In genomic region chr10:48489099-48489498, GRCh38 we compare ENCODE assay signal across 39 cellular contexts.
"Had no signal": no experiment of that assay in that cellular context is flagged by ENCODE, and none has a peak within 500 bp of the region (broad histone marks: within the 10 kb centered on the region; RNA-seq: fewer than 3 reads in every experiment).

No MANE protein-coding gene starts in this region.

- H3K9me3 Mint-ChIP-seq: activated CD4-positive, alpha-beta memory T cell treated with anti-CD3 and anti-CD28 coated beads, Interleukin-2, amount 10 ng/mL, durations not matched to agents 7 days and 5 days; activated CD4-positive, alpha-beta T cell treated with anti-CD3 and anti-CD28 coated beads, Interleukin-2, amount 10 ng/mL, durations not matched to agents 7 days and 5 days; activated naive CD4-positive, alpha-beta T cell treated with anti-CD3 and anti-CD28 coated beads, Interleukin-2, amount 10 ng/mL, durations not matched to agents 7 days and 5 days; activated naive CD4-positive, alpha-beta T cell treated with anti-CD3 and anti-CD28 coated beads, Interleukin-2, amount 50 U/mL, for 24 hours; activated naive CD8-positive, alpha-beta T cell treated with anti-CD3 and anti-CD28 coated beads, Interleukin-2, amount 10 ng/mL, durations not matched to agents 7 days and 5 days; activated naive CD8-positive, alpha-beta T cell treated with anti-CD3 and anti-CD28 coated beads, Interleukin-2, amount 50 U/mL, for 24 hours; activated T-cell treated with anti-CD3 and anti-CD28 coated beads, Interleukin-2, amount 50 U/mL, for 24 hours; activated T-helper 2 cell treated with anti-CD3 and anti-CD28 coated beads, Interferon-gamma antibody, Interleukin-2, Interleukin-4, amounts not matched to agents 10 μg/mL and 5 μg/mL and 100 μg/mL, durations not matched to agents 14 hours and 24 hours and 36 hours; central memory CD8-positive, alpha-beta T cell; T-helper 1 cell treated with Interleukin-12 subunit alpha and Interleukin-12 subunit beta and Interleukin-4 antibody, amounts not matched to agents 30 μg/mL and 1 μg/mL, for 36 hours; T-helper 2 cell treated with Interferon-gamma antibody and Interleukin-4, amounts not matched to agents 5 μg/mL and 100 μg/mL, for 36 hours; WTC11 had no signal

- H3K4me1 ChIP-seq: ascending aorta had no signal

- DNase-seq: activated CD4-positive, alpha-beta memory T cell treated with anti-CD3 and anti-CD28 coated beads, Interleukin-2, amount 10 ng/mL, durations not matched to agents 7 days and 5 days; activated CD4-positive, alpha-beta T cell treated with anti-CD3 and anti-CD28 coated beads for 1 hour; activated CD4-positive, alpha-beta T cell treated with anti-CD3 and anti-CD28 coated beads for 36 hours; activated CD4-positive, alpha-beta T cell treated with anti-CD3 and anti-CD28 coated beads for 48 hours; activated CD4-positive, alpha-beta T cell treated with anti-CD3 and anti-CD28 coated beads, Interleukin-2, amount 10 ng/mL, durations not matched to agents 7 days and 5 days; activated CD4-positive, alpha-beta T cell treated with anti-CD3 and anti-CD28 coated beads, Interleukin-2, amount 50 U/mL, for 48 hours; activated CD4-positive, CD25-positive, alpha-beta regulatory T cell; activated CD8-positive, alpha-beta memory T cell treated with anti-CD3 and anti-CD28 coated beads, Interleukin-2, amount 10 ng/mL, durations not matched to agents 7 days and 5 days; activated CD8-positive, alpha-beta memory T cell treated with anti-CD3 and anti-CD28 coated beads, Interleukin-2, amount 50 U/mL, for 48 hours; activated CD8-positive, alpha-beta T cell treated with anti-CD3 and anti-CD28 coated beads, Interleukin-2, amount 10 ng/mL, durations not matched to agents 7 days and 5 days; activated effector memory CD4-positive, alpha-beta T cell treated with Interleukin-2 at 50 U/mL for 16 hours; activated gamma-delta T cell; activated naive CD4-positive, alpha-beta T cell treated with anti-CD3 and anti-CD28 coated beads, Interleukin-2, amount 10 ng/mL, durations not matched to agents 7 days and 5 days; activated naive CD4-positive, alpha-beta T cell treated with Interleukin-2 at 50 U/mL for 16 hours; activated naive CD8-positive, alpha-beta T cell treated with anti-CD3 and anti-CD28 coated beads, Interleukin-2, amount 10 ng/mL, durations not matched to agents 7 days and 5 days; activated naive CD8-positive, alpha-beta T cell treated with anti-CD3 and anti-CD28 coated beads, Interleukin-2, amount 50 U/mL, for 24 hours; activated T-cell treated with anti-CD3 and anti-CD28 coated beads, Interleukin-2, amount 50 U/mL, for 48 hours; amygdala; anterior cingulate cortex; caudate nucleus; cerebellar nuclear complex; T-helper 1 cell; T-helper 2 cell; T-helper 9 cell had no signal

- H3K4me1 Mint-ChIP-seq: brain; central memory CD8-positive, alpha-beta T cell had no signal

- H3K36me3 Mint-ChIP-seq: activated CD8-positive, alpha-beta memory T cell treated with anti-CD3 and anti-CD28 coated beads, Interleukin-2, amount 10 ng/mL, durations not matched to agents 7 days and 5 days; activated naive CD4-positive, alpha-beta T cell treated with anti-CD3 and anti-CD28 coated beads, Interleukin-2, amount 10 ng/mL, durations not matched to agents 7 days and 5 days; activated naive CD4-positive, alpha-beta T cell treated with anti-CD3 and anti-CD28 coated beads, Interleukin-2, amount 50 U/mL, for 24 hours; activated naive CD8-positive, alpha-beta T cell; activated naive CD8-positive, alpha-beta T cell treated with anti-CD3 and anti-CD28 coated beads, Interleukin-2, amount 10 ng/mL, durations not matched to agents 7 days and 5 days; brain; WTC11 had no signal

- H3K4me3 ChIP-seq: ascending aorta, cardiac muscle cell had no signal

- H3K9me3 ChIP-seq: ascending aorta had no signal

- H3K27ac Mint-ChIP-seq: activated CD4-positive, alpha-beta memory T cell treated with anti-CD3 and anti-CD28 coated beads, Interleukin-2, amount 10 ng/mL, durations not matched to agents 7 days and 5 days; activated CD4-positive, alpha-beta T cell treated with anti-CD3 and anti-CD28 coated beads for 36 hours; activated CD4-positive, alpha-beta T cell treated with anti-CD3 and anti-CD28 coated beads, Interleukin-2, amount 10 ng/mL, durations not matched to agents 7 days and 5 days; activated CD8-positive, alpha-beta memory T cell treated with anti-CD3 and anti-CD28 coated beads, Interleukin-2, amount 10 ng/mL, durations not matched to agents 7 days and 5 days; activated CD8-positive, alpha-beta T cell treated with anti-CD3 and anti-CD28 coated beads, Interleukin-2, amount 10 ng/mL, durations not matched to agents 7 days and 5 days; activated naive CD4-positive, alpha-beta T cell treated with anti-CD3 and anti-CD28 coated beads, Interleukin-2, amount 10 ng/mL, durations not matched to agents 7 days and 5 days; activated naive CD4-positive, alpha-beta T cell treated with anti-CD3 and anti-CD28 coated beads, Interleukin-2, amount 50 U/mL, for 24 hours; activated naive CD8-positive, alpha-beta T cell; activated naive CD8-positive, alpha-beta T cell treated with anti-CD3 and anti-CD28 coated beads, Interleukin-2, amount 10 ng/mL, durations not matched to agents 7 days and 5 days; activated naive CD8-positive, alpha-beta T cell treated with anti-CD3 and anti-CD28 coated beads, Interleukin-2, amount 50 U/mL, for 24 hours; activated T-cell treated with anti-CD3 and anti-CD28 coated beads, Interleukin-2, amount 50 U/mL, for 24 hours; activated T-helper 2 cell treated with anti-CD3 and anti-CD28 coated beads, Interferon-gamma antibody, Interleukin-2, Interleukin-4, amounts not matched to agents 10 μg/mL and 5 μg/mL and 100 μg/mL, durations not matched to agents 14 hours and 24 hours and 36 hours; brain; T-helper 1 cell treated with Interleukin-12 subunit alpha and Interleukin-12 subunit beta and Interleukin-4 antibody, amounts not matched to agents 30 μg/mL and 1 μg/mL, for 36 hours; T-helper 2 cell treated with Interferon-gamma antibody and Interleukin-4, amounts not matched to agents 5 μg/mL and 100 μg/mL, for 36 hours; WTC11 had no signal

- H3K27ac ChIP-seq: ascending aorta, cardiac muscle cell, VCaP had no signal

- FAIRE-seq: bronchial epithelial cell, TTC549 had no signal

- ATAC-seq: activated CD4-positive, alpha-beta T cell treated with anti-CD3 and anti-CD28 coated beads for 36 hours; activated CD4-positive, CD25-positive, alpha-beta regulatory T cell treated with anti-CD3 and anti-CD28 coated beads, Interleukin-2, amount 50 U/mL, for 24 hours; activated CD8-positive, alpha-beta memory T cell treated with anti-CD3 and anti-CD28 coated beads, Interleukin-2, amount 10 ng/mL, durations not matched to agents 7 days and 5 days; activated CD8-positive, alpha-beta T cell treated with anti-CD3 and anti-CD28 coated beads, Interleukin-2, amount 10 ng/mL, durations not matched to agents 7 days and 5 days; activated naive CD8-positive, alpha-beta T cell treated with anti-CD3 and anti-CD28 coated beads, Interleukin-2, amount 50 U/mL, for 24 hours; WTC11 had no signal

- H3K27me3 Mint-ChIP-seq: activated naive CD8-positive, alpha-beta T cell had no signal

- H3K36me3 ChIP-seq: ascending aorta, cardiac muscle cell had no signal

- H3K27me3 ChIP-seq: ascending aorta, cardiac muscle cell had no signal

- H3K4me3 Mint-ChIP-seq: activated CD4-positive, alpha-beta memory T cell treated with anti-CD3 and anti-CD28 coated beads, Interleukin-2, amount 10 ng/mL, durations not matched to agents 7 days and 5 days; activated CD4-positive, alpha-beta T cell treated with anti-CD3 and anti-CD28 coated beads for 36 hours; activated CD4-positive, alpha-beta T cell treated with anti-CD3 and anti-CD28 coated beads, Interleukin-2, amount 10 ng/mL, durations not matched to agents 7 days and 5 days; activated CD8-positive, alpha-beta memory T cell treated with anti-CD3 and anti-CD28 coated beads, Interleukin-2, amount 10 ng/mL, durations not matched to agents 7 days and 5 days; activated CD8-positive, alpha-beta T cell treated with anti-CD3 and anti-CD28 coated beads, Interleukin-2, amount 10 ng/mL, durations not matched to agents 7 days and 5 days; activated naive CD4-positive, alpha-beta T cell treated with anti-CD3 and anti-CD28 coated beads, Interleukin-2, amount 10 ng/mL, durations not matched to agents 7 days and 5 days; activated naive CD4-positive, alpha-beta T cell treated with anti-CD3 and anti-CD28 coated beads, Interleukin-2, amount 50 U/mL, for 24 hours; activated naive CD8-positive, alpha-beta T cell; activated naive CD8-positive, alpha-beta T cell treated with anti-CD3 and anti-CD28 coated beads, Interleukin-2, amount 10 ng/mL, durations not matched to agents 7 days and 5 days; activated naive CD8-positive, alpha-beta T cell treated with anti-CD3 and anti-CD28 coated beads, Interleukin-2, amount 50 U/mL, for 24 hours; activated T-cell treated with anti-CD3 and anti-CD28 coated beads, Interleukin-2, amount 50 U/mL, for 24 hours; brain; central memory CD8-positive, alpha-beta T cell; T-helper 1 cell treated with Interleukin-12 subunit alpha and Interleukin-12 subunit beta and Interleukin-4 antibody, amounts not matched to agents 30 μg/mL and 1 μg/mL, for 36 hours; T-helper 2 cell treated with Interferon-gamma antibody and Interleukin-4, amounts not matched to agents 5 μg/mL and 100 μg/mL, for 36 hours; WTC11 had no signal
